In the genomic region with DNA sequence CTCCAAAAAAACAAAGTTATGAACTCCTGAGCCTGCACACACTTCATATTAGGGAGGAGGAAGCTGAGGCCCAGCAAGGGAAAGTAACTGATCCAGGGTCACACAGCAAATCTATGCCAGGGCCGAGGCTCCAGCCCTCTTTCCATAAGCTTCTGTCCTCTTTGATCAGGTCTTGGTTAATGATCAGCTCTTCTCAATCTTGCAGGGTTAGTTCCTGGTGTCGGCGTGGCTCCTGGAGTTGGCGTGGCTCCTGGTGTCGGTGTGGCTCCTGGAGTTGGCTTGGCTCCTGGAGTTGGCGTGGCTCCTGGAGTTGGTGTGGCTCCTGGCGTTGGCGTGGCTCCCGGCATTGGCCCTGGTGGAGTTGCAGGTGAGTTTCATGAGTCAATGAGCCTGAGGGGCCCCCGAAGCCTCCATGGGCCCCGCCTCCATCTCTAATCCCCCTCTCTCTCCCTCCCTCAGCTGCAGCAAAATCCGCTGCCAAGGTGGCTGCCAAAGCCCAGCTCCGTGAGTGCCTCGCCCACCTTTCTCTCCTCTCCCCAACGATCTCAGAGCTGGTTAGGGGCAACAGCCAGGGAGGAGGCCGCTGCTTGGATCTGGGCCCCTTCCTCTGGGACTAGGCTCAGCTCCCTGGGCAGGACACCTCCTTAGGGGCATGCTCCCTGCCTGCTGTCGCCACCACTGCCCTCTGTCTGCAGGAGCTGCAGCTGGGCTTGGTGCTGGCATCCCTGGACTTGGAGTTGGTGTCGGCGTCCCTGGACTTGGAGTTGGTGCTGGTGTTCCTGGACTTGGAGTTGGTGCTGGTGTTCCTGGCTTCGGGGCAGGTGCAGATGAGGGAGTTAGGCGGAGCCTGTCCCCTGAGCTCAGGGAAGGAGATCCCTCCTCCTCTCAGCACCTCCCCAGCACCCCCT, we compare ENCODE assay signal across 12 cellular contexts. TPM values are rescaled to one million over a fixed set of nuclear protein-coding genes. Genes with fewer than 3 reads are reported as not detected.
DNase-seq lines count a peak whose midpoint lies in the region; ATAC-seq, FAIRE-seq and TF ChIP-seq lines count a peak whose summit lies in the region.
"Had no signal": no experiment of that assay in that cellular context is flagged by ENCODE, and none has a peak within 500 bp of the region (broad histone marks: within the 10 kb centered on the region; RNA-seq: fewer than 3 reads in every experiment).

No MANE protein-coding gene starts in this region.

- H3K4me1 ChIP-seq in A549 = peaks cover 25% of the 10 kb centered on the region
- H3K4me1 ChIP-seq in lung (ENCODE audit: control insufficient read depth in 2 of 2, insufficient read depth in 2 of 2, low read length in 2 of 2) = peaks cover 0 to 3% of the 10 kb centered on the region in 2 donors

- peaks cover 0 to 4% of the 10 kb centered on the region in 2 donors for H3K36me3 ChIP-seq in lung (ENCODE audit: control insufficient read depth in 2 of 2, insufficient read depth in 2 of 2, low read length in 2 of 2)

- H3K4me3 Mint-ChIP-seq in osteocyte (ENCODE audit: unreplicated experiment) (no peak overlapping the region), type B pancreatic cell (no peak overlapping the region)
- H3K4me3 Mint-ChIP-seq: nephron had no signal

- DNase-seq in A549 (ENCODE audit: low read depth in 1 of 2, low spot score in 1 of 2) = peak; percentile 45 to 67
- peak; percentile 71 for DNase-seq in NCI-H1105 treated with DMSO at 0.1 percent for 48 hours (lab: John Stamatoyannopoulos, UW)
- no peak for DNase-seq in coronary artery (ENCODE audit: low spot score)
- peak; percentile 79 for DNase-seq in lung (ENCODE audit: low spot score)
- no peak for DNase-seq in osteocyte (ENCODE audit: extremely low spot score, unreplicated experiment)
- no peak for DNase-seq in NCI-H2107 treated with DMSO at 0.1 percent for 48 hours (lab: John Stamatoyannopoulos, UW; ENCODE audit: unreplicated experiment)
- no peak for DNase-seq in NCI-H345 (lab: John Stamatoyannopoulos, UW)
- DNase-seq in type B pancreatic cell (ENCODE audit: extremely low spot score, unreplicated experiment) = no peak
- DNase-seq: activated CD4-positive, alpha-beta T cell treated with anti-CD3 and anti-CD28 coated beads, Interleukin-2, amount 50 U/mL, for 48 hours; NCI-H146; SIG-M5 had no signal

- peak overlapping the region; percentile 65 for H3K4me2 ChIP-seq in A549

- no peak overlapping the region for H3K27ac Mint-ChIP-seq in osteocyte (ENCODE audit: unreplicated experiment)
- no peak overlapping the region for H3K27ac Mint-ChIP-seq in type B pancreatic cell
- H3K27ac Mint-ChIP-seq: nephron had no signal

- H3K27me3 ChIP-seq in lung (ENCODE audit: control insufficient read depth, insufficient read depth) = no peaks in the 10 kb centered on the region

- ATAC-seq in A549 (peak; percentile 66 to 70), lung (ENCODE audit: insufficient read depth, low FRiP score) (no peak)

- no peak for TF ChIP-seq RAD21 in A549 (conservative IDR thresholded peaks at IDR 0.05 in 1 of 2, IDR thresholded peaks at IDR 0.05 in 1 of 2)

- H3K4me3 ChIP-seq in A549 = no peak overlapping the region
- H3K4me3 ChIP-seq in coronary artery = no peak overlapping the region
- H3K4me3 ChIP-seq in lung = no peak overlapping the region

- TF ChIP-seq POLR2A in A549 (IDR thresholded peaks at IDR 0.05; ENCODE audit: low read length) = no peak

- H3K9me3 Mint-ChIP-seq in osteocyte (ENCODE audit: unreplicated experiment) (no peaks in the 10 kb centered on the region), type B pancreatic cell (no peaks in the 10 kb centered on the region)
- H3K9me3 Mint-ChIP-seq: nephron had no signal

- H3K4me1 Mint-ChIP-seq in osteocyte (ENCODE audit: unreplicated experiment) (peaks cover 7% of the 10 kb centered on the region), type B pancreatic cell (ENCODE audit: unreplicated experiment) (no peaks in the 10 kb centered on the region)
- H3K4me1 Mint-ChIP-seq: nephron had no signal

- POLR2A ChIA-PET in A549 (lab: Yijun Ruan, JAX) = interaction anchor here (0.5 kb wide), 1 partner anchor 43 kb away, joined by 5 read pairs; no protein-coding TSS in a partner anchor

- H3K27me3 Mint-ChIP-seq in osteocyte (ENCODE audit: unreplicated experiment) (peaks cover 13% of the 10 kb centered on the region), type B pancreatic cell (peaks cover 9% of the 10 kb centered on the region)

- CTCF ChIA-PET in A549 (lab: Yijun Ruan, JAX) = interaction anchor here (0.5 to 2.9 kb wide), 14 partner anchors 9 to 341 kb away, joined by 3 to 24 read pairs (median 3); no protein-coding TSS in a partner anchor

- no peak for TF ChIP-seq CTCF in A549 (IDR thresholded peaks at IDR 0.05)
- TF ChIP-seq CTCF in coronary artery (IDR thresholded peaks at IDR 0.05) = no peak
- no peak for TF ChIP-seq CTCF in lung (IDR thresholded peaks at IDR 0.05; ENCODE audit: control extremely low read depth, extremely low read depth)
- TF ChIP-seq CTCF in osteocyte (IDR thresholded peaks at IDR 0.05) = no peak
- no peak for TF ChIP-seq CTCF in type B pancreatic cell (conservative IDR thresholded peaks at IDR 0.05)

- H3K9me3 ChIP-seq in A549 (no peaks in the 10 kb centered on the region), lung (ENCODE audit: control insufficient read depth in 2 of 2, insufficient read depth in 1 of 2, low read length in 1 of 2) (no peaks in the 10 kb centered on the region)

- peak overlapping the region; percentile 56 to 57 for H3K27ac ChIP-seq in A549
- peak overlapping the region; percentile 76 to 92 for H3K27ac ChIP-seq in coronary artery
- peak overlapping the region in 1 of 2 donors; percentile 75 for H3K27ac ChIP-seq in lung (ENCODE audit: low read depth in 1 of 2, low read length in 1 of 2)

- 31% methylated on average over 18 of the region's 21 CpGs for WGBS in A549 (ENCODE audit: missing lambda C conversion rate)
- 68 to 84% methylated on average over 21 of the region's 21 CpGs for WGBS in lung, 2 donors

- TF ChIP-seq EP300 in A549 (IDR thresholded peaks at IDR 0.05) = no peak

- FAIRE-seq in A549 (lab: Jason Lieb, UNC) = no peak

- H3K36me3 Mint-ChIP-seq in osteocyte (ENCODE audit: unreplicated experiment) = no peaks in the 10 kb centered on the region
- no peaks in the 10 kb centered on the region for H3K36me3 Mint-ChIP-seq in type B pancreatic cell

TF ChIP-seq in A549, 52 proteins besides CTCF, POLR2A, EP300 and RAD21:
- TF ChIP-seq, protein P1, sequence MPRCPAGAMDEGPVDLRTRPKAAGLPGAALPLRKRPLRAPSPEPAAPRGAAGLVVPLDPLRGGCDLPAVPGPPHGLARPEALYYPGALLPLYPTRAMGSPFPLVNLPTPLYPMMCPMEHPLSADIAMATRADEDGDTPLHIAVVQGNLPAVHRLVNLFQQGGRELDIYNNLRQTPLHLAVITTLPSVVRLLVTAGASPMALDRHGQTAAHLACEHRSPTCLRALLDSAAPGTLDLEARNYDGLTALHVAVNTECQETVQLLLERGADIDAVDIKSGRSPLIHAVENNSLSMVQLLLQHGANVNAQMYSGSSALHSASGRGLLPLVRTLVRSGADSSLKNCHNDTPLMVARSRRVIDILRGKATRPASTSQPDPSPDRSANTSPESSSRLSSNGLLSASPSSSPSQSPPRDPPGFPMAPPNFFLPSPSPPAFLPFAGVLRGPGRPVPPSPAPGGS (IDR thresholded peaks at IDR 0.05) = no peak
- TF ChIP-seq, protein P2, sequence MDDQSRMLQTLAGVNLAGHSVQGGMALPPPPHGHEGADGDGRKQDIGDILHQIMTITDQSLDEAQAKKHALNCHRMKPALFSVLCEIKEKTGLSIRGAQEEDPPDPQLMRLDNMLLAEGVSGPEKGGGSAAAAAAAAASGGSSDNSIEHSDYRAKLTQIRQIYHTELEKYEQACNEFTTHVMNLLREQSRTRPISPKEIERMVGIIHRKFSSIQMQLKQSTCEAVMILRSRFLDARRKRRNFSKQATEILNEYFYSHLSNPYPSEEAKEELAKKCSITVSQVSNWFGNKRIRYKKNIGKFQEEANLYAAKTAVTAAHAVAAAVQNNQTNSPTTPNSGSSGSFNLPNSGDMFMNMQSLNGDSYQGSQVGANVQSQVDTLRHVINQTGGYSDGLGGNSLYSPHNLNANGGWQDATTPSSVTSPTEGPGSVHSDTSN (IDR thresholded peaks at IDR 0.05) = no peak
- TF ChIP-seq ZFP36 (IDR thresholded peaks at IDR 0.05; ENCODE audit: borderline replicate concordance, partially characterized antibody) = peak; percentile 42

RNA-seq across cellular contexts. Expression of a gene that starts 23.7 kb away (rescaled TPM):
- polyA plus RNA-seq in A549 (2011; rRNA removed) (17.6 and 25.3 TPM in 2 replicates), A549 (2017; fragmentation: RNase III; extraction: RNeasy Plus Mini Kit Qiagen cat#74134 plus additional on column Dnase treatment) (28.9 to 31.8 TPM (median 28.9 TPM) in 3 replicates), lung (10 to 100 TPM; 14.0 to 20.5 TPM)
- polyA plus RNA-seq in A549 (2012; cell fraction: cytosol; rRNA removed) = 34.8 and 39.1 TPM in 2 replicates
- polyA plus RNA-seq in A549 (2012; cell fraction: nucleus; rRNA removed) = 63.4 and 82.0 TPM in 2 replicates
- 42.1 and 48.2 TPM in 2 replicates for polyA minus RNA-seq in A549 (2011; rRNA and poly(A)+ RNA removed)
- total RNA-seq in lung (10 to 100 TPM; 11.2 to 41.0 TPM), osteocyte (19.8 and 20.3 TPM in 2 replicates), type B pancreatic cell (ENCODE audit: low replicate concordance) (34.6 and 46.6 TPM in 2 replicates)

RNA-seq across cellular contexts. Expression of a gene that starts 32.0 kb away (rescaled TPM):
- 0.08 and 0.16 TPM in 2 replicates for polyA plus RNA-seq in A549 (2011; rRNA removed)
- 0.14 and 0.15 TPM in 2 replicates for polyA plus RNA-seq in A549 (2012; cell fraction: cytosol; rRNA removed)
- polyA plus RNA-seq in A549 (2012; cell fraction: nucleus; rRNA removed) = 0.11 and 0.26 TPM in 2 replicates
- 0.09 to 0.16 TPM (median 0.12 TPM) in 3 replicates for polyA plus RNA-seq in A549 (2017; fragmentation: RNase III; extraction: RNeasy Plus Mini Kit Qiagen cat#74134 plus additional on column Dnase treatment)
- polyA minus RNA-seq in A549 (2011; rRNA and poly(A)+ RNA removed) = 0.15 TPM in 1 of 2 replicates, not detected in the other
- total RNA-seq in lung = 100 to 1,000 TPM; 149 to 274 TPM
- polyA plus RNA-seq in lung = 10 to 100 TPM; 60.4 to 99.5 TPM
- total RNA-seq in osteocyte = 13.3 and 13.5 TPM in 2 replicates
- 8.8 TPM in 1 of 2 replicates, not detected in the other for total RNA-seq in type B pancreatic cell (ENCODE audit: low replicate concordance)

Comparison
In these comparisons a context has a peak if more than half of its experiments do, and no peak if none do; other contexts are left out.
1. DNase-seq: peak in A549 (2 of 2), NCI-H1105 treated with DMSO at 0.1 percent for 48 hours (single experiment) and lung (single experiment); none in coronary artery (single experiment), osteocyte (single experiment), NCI-H2107 treated with DMSO at 0.1 percent for 48 hours (single experiment), NCI-H345 (single experiment) and type B pancreatic cell (single experiment).
2. RNA of a gene that starts 32.0 kb away (total RNA-seq): 149 to 274 TPM in lung; 13.3 to 13.5 TPM in osteocyte and 8.8 TPM in type B pancreatic cell; every median in the first group is over 10 times any median in the second.